8 cellular contexts compared by ENCODE assay signal in genomic region chr1:89598450-89599331, GRCh38. TPM values are rescaled to one million over a fixed set of nuclear protein-coding genes. Genes with fewer than 3 reads are reported as not detected.
DNase-seq lines count a peak whose midpoint lies in the region; ATAC-seq and TF ChIP-seq lines count a peak whose summit lies in the region.

No MANE protein-coding gene starts in this region.

- peak; percentile 41 for TF ChIP-seq CTCF in GM20000 (IDR thresholded peaks at IDR 0.05; ENCODE audit: extremely low read depth, missing control alignments)
- peak; percentile 24 for TF ChIP-seq CTCF in activated B cell treated with CpG ODN at 0.5 μM for 24 hours (IDR thresholded peaks at IDR 0.05)

- peak overlapping the region; percentile 15 for H3K4me3 ChIP-seq in CD4-positive, CD25-positive, alpha-beta regulatory T cell (ENCODE audit: low read depth, low read length)

- CTCF ChIA-PET in activated B cell treated with CpG ODN at 0.5 μM for 24 hours (lab: Charles Lee), result interaction anchor here (0.6 to 7.3 kb wide), 8 partner anchors 9 to 165 kb away, joined by 3 to 49 read pairs (median 6); no protein-coding TSS in a partner anchor

- H3K9me3 ChIP-seq in CD4-positive, CD25-positive, alpha-beta regulatory T cell (ENCODE audit: control insufficient read depth in 2 of 2, low read length in 2 of 2), result no peaks in the 10 kb centered on the region

- ATAC-seq in CD4-positive, CD25-positive, alpha-beta regulatory T cell (ENCODE audit: low read depth in 2 of 2), result peak in 1 of 2 donors; percentile 41
- peak; percentile 62 for ATAC-seq in activated B cell treated with CpG ODN at 0.5 μM for 24 hours (ENCODE audit: low read depth)
- ATAC-seq in sciatic nerve, result peak; percentile 77
- no peak for ATAC-seq in GM21825 (IDR thresholded peaks at IDR 0.05; ENCODE audit: unreplicated experiment)

- POLR2A ChIA-PET in activated B cell treated with CpG ODN at 0.5 μM for 24 hours (lab: Charles Lee), result no interaction called here

- H3K27me3 ChIP-seq in CD4-positive, CD25-positive, alpha-beta regulatory T cell (ENCODE audit: control insufficient read depth, insufficient read depth, low read length), result no peaks in the 10 kb centered on the region

- no peaks in the 10 kb centered on the region for H3K36me3 ChIP-seq in CD4-positive, CD25-positive, alpha-beta regulatory T cell (ENCODE audit: control insufficient read depth, insufficient read depth, low read length)

- H3K4me3 Mint-ChIP-seq in CD4-positive, CD25-positive, alpha-beta regulatory T cell, result peak overlapping the region in 1 of 4 donors; percentile 4
- no peak overlapping the region for H3K4me3 Mint-ChIP-seq in activated B cell treated with CpG ODN at 0.5 μM for 24 hours

- H3K27me3 Mint-ChIP-seq in CD4-positive, CD25-positive, alpha-beta regulatory T cell, result no peaks in the 10 kb centered on the region
- no peaks in the 10 kb centered on the region for H3K27me3 Mint-ChIP-seq in activated B cell treated with CpG ODN at 0.5 μM for 24 hours

- peak overlapping the region; percentile 29 to 82 (median 67) for H3K27ac Mint-ChIP-seq in CD4-positive, CD25-positive, alpha-beta regulatory T cell
- H3K27ac Mint-ChIP-seq in activated B cell treated with CpG ODN at 0.5 μM for 24 hours, result no peak overlapping the region

- H3K4me1 Mint-ChIP-seq in CD4-positive, CD25-positive, alpha-beta regulatory T cell, result peaks cover 23 to 75% (median 60%) of the 10 kb centered on the region in 4 donors
- H3K4me1 Mint-ChIP-seq in activated B cell treated with CpG ODN at 0.5 μM for 24 hours, result peaks cover 4% of the 10 kb centered on the region

- no peaks in the 10 kb centered on the region for H3K9me3 Mint-ChIP-seq in CD4-positive, CD25-positive, alpha-beta regulatory T cell
- no peaks in the 10 kb centered on the region for H3K9me3 Mint-ChIP-seq in activated B cell treated with CpG ODN at 0.5 μM for 24 hours

- no peak overlapping the region for H3K27ac ChIP-seq in CD4-positive, CD25-positive, alpha-beta regulatory T cell (ENCODE audit: insufficient read depth, low read length, poor library complexity, severe bottlenecking)

- DNase-seq in CD4-positive, CD25-positive, alpha-beta regulatory T cell, result peak in 2 of 3 donors; percentile 37 to 41
- DNase-seq in GM20000 (ENCODE audit: low spot score) (peak; percentile 46), NCI-H1930 (lab: John Stamatoyannopoulos, UW) (peak; percentile 6 to 39), activated B cell treated with CpG ODN at 0.5 μM for 24 hours (no peak), germinal center (ENCODE audit: low spot score) (peak; percentile 51), sciatic nerve (ENCODE audit: low spot score) (no peak)
- no peak for DNase-seq in effector CD8-positive, alpha-beta T cell (lab: John Stamatoyannopoulos, UW)

- peaks cover 1% of the 10 kb centered on the region for H3K36me3 Mint-ChIP-seq in CD4-positive, CD25-positive, alpha-beta regulatory T cell
- H3K36me3 Mint-ChIP-seq in activated B cell treated with CpG ODN at 0.5 μM for 24 hours (ENCODE audit: low read depth), result peaks cover under 1% of the 10 kb centered on the region

- peaks cover 25% of the 10 kb centered on the region for H3K4me1 ChIP-seq in CD4-positive, CD25-positive, alpha-beta regulatory T cell (ENCODE audit: control insufficient read depth, insufficient read depth, low read length, poor library complexity, severe bottlenecking)

- intact Hi-C loops in activated B cell treated with CpG ODN at 0.5 μM for 24 hours (cut with micrococcal nuclease), result loop anchor here (1.0 to 2.0 kb wide), 5 partner anchors 74 to 600 kb away; partner anchors contain the start of gene LRRC8B
- intact Hi-C loops in sciatic nerve (cut with DNase I), result loop anchor here (2.0 kb wide), 1 partner anchor 112 kb away; no protein-coding TSS in a partner anchor

RNA-seq across cellular contexts. Expression of gene LRRC8C, which starts 34.2 kb away (rescaled TPM):
- total RNA-seq in CD4-positive, CD25-positive, alpha-beta regulatory T cell, result 70.4 TPM
- 10 to 100 TPM; 22.8 to 27.2 (median 24.9) TPM for polyA plus RNA-seq in CD4-positive, CD25-positive, alpha-beta regulatory T cell
- total RNA-seq in activated B cell treated with CpG ODN at 0.5 μM for 24 hours (7.4 and 8.4 TPM in 2 replicates), sciatic nerve (19.6 TPM)

Comparison
In these comparisons a context has a peak if more than half of its experiments do, and no peak if none do; other contexts are left out.
1. DNase-seq: peak in CD4-positive, CD25-positive, alpha-beta regulatory T cell (2 of 3), GM20000 (single experiment), NCI-H1930 (2 of 2) and germinal center (single experiment); none in activated B cell treated with CpG ODN at 0.5 μM for 24 hours (single experiment), sciatic nerve (single experiment) and effector CD8-positive, alpha-beta T cell (single experiment).